ENCODE assay signal across 11 cellular contexts in the genomic region with DNA sequence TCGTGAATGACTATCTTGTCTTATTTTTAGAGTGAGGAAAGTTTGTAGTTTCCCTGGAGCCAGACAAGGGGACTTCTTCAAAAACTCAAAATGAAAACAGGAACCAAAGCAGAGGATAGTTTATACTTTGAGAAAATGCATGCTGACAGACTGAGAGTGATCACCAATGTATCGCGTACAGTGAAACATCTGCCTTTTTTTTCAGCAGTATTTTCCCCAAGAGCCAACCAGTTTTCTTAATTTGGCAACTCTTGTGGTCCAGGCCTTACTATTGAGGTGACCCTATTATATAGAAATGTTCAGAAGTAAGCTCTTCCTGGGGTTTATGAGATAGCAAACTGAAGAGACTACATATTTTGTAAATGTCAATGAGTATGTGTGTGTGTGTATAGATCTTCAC.
DNase-seq lines count a peak whose midpoint lies in the region; ATAC-seq and TF ChIP-seq lines count a peak whose summit lies in the region.
"Had no signal": no experiment of that assay in that cellular context is flagged by ENCODE, and none has a peak within 500 bp of the region (broad histone marks: within the 10 kb centered on the region; RNA-seq: fewer than 3 reads in every experiment).

No MANE protein-coding gene starts in this region.

- 70% methylated on average over 3 of the region's 3 CpGs for WGBS in smooth muscle cell (ENCODE audit: low lambda C conversion rate)

- no peaks in the 10 kb centered on the region for H3F3A ChIP-seq in smooth muscle cell (ENCODE audit: low read depth)

- no peak overlapping the region for H3K4me3 ChIP-seq in smooth muscle cell

- ATAC-seq in GM18909 (IDR thresholded peaks at IDR 0.05; ENCODE audit: poor library complexity, unreplicated experiment) (peak; percentile 80), GM21825 (IDR thresholded peaks at IDR 0.05; ENCODE audit: unreplicated experiment) (peak; percentile 74), HG03378 (IDR thresholded peaks at IDR 0.05; ENCODE audit: unreplicated experiment) (peak; percentile 84)

- H3K27me3 ChIP-seq in smooth muscle cell (ENCODE audit: low read depth): no peaks in the 10 kb centered on the region

- no peak for TF ChIP-seq CTCF in smooth muscle cell (IDR thresholded peaks at IDR 0.05; ENCODE audit: borderline replicate concordance, insufficient read depth, poor library complexity, severe bottlenecking)

- peak overlapping the region; percentile 54 for H2AFZ ChIP-seq in smooth muscle cell (ENCODE audit: low read depth)

- no peaks in the 10 kb centered on the region for H3K9me3 ChIP-seq in smooth muscle cell (replicated peaks; ENCODE audit: low read depth)

- H3K36me3 ChIP-seq in smooth muscle cell (ENCODE audit: low read depth): no peaks in the 10 kb centered on the region

- no peaks in the 10 kb centered on the region for H4K20me1 ChIP-seq in smooth muscle cell (ENCODE audit: low read depth)

- no peak overlapping the region for H3K4me2 ChIP-seq in smooth muscle cell

- no peaks in the 10 kb centered on the region for H3K4me1 ChIP-seq in smooth muscle cell (ENCODE audit: low read depth)

- no peak overlapping the region for H3K27ac ChIP-seq in smooth muscle cell (ENCODE audit: low read depth)

- no peaks in the 10 kb centered on the region for H3K79me2 ChIP-seq in smooth muscle cell (ENCODE audit: low read depth)

- H3K9ac ChIP-seq in smooth muscle cell (ENCODE audit: low read depth): no peak overlapping the region

- no peak for DNase-seq in smooth muscle cell (lab: John Stamatoyannopoulos, UW; ENCODE audit: unreplicated experiment)
- DNase-seq in activated CD4-positive, alpha-beta T cell treated with anti-CD3 and anti-CD28 coated beads, Interleukin-2, amount 50 U/mL, for 4 hours: no peak
- no peak for DNase-seq in NCI-H748 (lab: John Stamatoyannopoulos, UW; ENCODE audit: unreplicated experiment)
- no peak for DNase-seq in NCI-H524 (lab: John Stamatoyannopoulos, UW)
- DNase-seq: cortex of kidney, head of caudate nucleus, NCI-H2171, small intestine had no signal
